13 cellular contexts compared by ENCODE assay signal in genomic region chr12:481422-481821, GRCh38. TPM values are rescaled to one million over a fixed set of nuclear protein-coding genes. Genes with fewer than 3 reads are reported as not detected.
DNase-seq lines count a peak whose midpoint lies in the region; ATAC-seq and TF ChIP-seq lines count a peak whose summit lies in the region.
"Had no signal": no experiment of that assay in that cellular context is flagged by ENCODE, and none has a peak within 500 bp of the region (broad histone marks: within the 10 kb centered on the region; RNA-seq: fewer than 3 reads in every experiment).

No MANE protein-coding gene starts in this region.

- TF ChIP-seq CTCF in osteoblast (IDR thresholded peaks at IDR 0.05; ENCODE audit: extremely low read depth, low read depth, low read length): no peak

- H3K4me1 ChIP-seq in BLaER1 treated with 17β-estradiol and CSF1 and Interleukin-3, amounts not matched to agents 10 nM and 100 nM: peaks cover 20 to 23% (median 21%) of the 10 kb centered on the region in 10 experiments
- peaks cover 15% of the 10 kb centered on the region for H3K4me1 ChIP-seq in osteoblast (ENCODE audit: insufficient read depth, low read length)

- no peaks in the 10 kb centered on the region for H4K20me1 ChIP-seq in BLaER1 treated with 17β-estradiol and CSF1 and Interleukin-3, amounts not matched to agents 10 nM and 100 nM
- no peaks in the 10 kb centered on the region for H4K20me1 ChIP-seq in osteoblast (ENCODE audit: insufficient read depth, low read length)

- H3K4me2 ChIP-seq in BLaER1 treated with 17β-estradiol and CSF1 and Interleukin-3, amounts not matched to agents 10 nM and 100 nM: peak overlapping the region; percentile 58 to 82 (median 75)
- H3K4me2 ChIP-seq in osteoblast (ENCODE audit: insufficient read depth, low read length): peak overlapping the region; percentile 31

- peak overlapping the region in 8 of 11 experiments; percentile 38 to 64 (median 54); a peak in 17 of 22 replicates for H3K27ac ChIP-seq in BLaER1 treated with 17β-estradiol and CSF1 and Interleukin-3, amounts not matched to agents 10 nM and 100 nM
- peak overlapping the region; percentile 58 for H3K27ac ChIP-seq in osteoblast (ENCODE audit: low read depth, low read length)
- H3K27ac ChIP-seq: neutrophil had no signal

- peak; percentile 17 for ATAC-seq in esophagus mucosa
- no peak for ATAC-seq in HG03342 (IDR thresholded peaks at IDR 0.05; ENCODE audit: unreplicated experiment)
- ATAC-seq in HG02623 (IDR thresholded peaks at IDR 0.05; ENCODE audit: unreplicated experiment): no peak
- no peak for ATAC-seq in GM19467 (IDR thresholded peaks at IDR 0.05; ENCODE audit: unreplicated experiment)
- ATAC-seq: CD8-positive, alpha-beta T cell; T-cell had no signal

- H3K79me2 ChIP-seq in osteoblast (ENCODE audit: insufficient read depth, low read length): no peaks in the 10 kb centered on the region

- H3K9me3 ChIP-seq in BLaER1 treated with 17β-estradiol and CSF1 and Interleukin-3, amounts not matched to agents 10 nM and 100 nM (replicated peaks in 1 of 11): no peaks in the 10 kb centered on the region
- no peaks in the 10 kb centered on the region for H3K9me3 ChIP-seq in osteoblast (ENCODE audit: low read depth, low read length)
- H3K9me3 ChIP-seq: neutrophil had no signal

- H3K27me3 ChIP-seq in BLaER1 treated with 17β-estradiol and CSF1 and Interleukin-3, amounts not matched to agents 10 nM and 100 nM: no peaks in the 10 kb centered on the region
- H3K27me3 ChIP-seq in osteoblast (ENCODE audit: insufficient read depth, low read length): peaks cover 58% of the 10 kb centered on the region

- peak overlapping the region in 6 of 11 experiments; percentile 2 to 54 (median 36); a peak in 5 of 22 replicates for H3K9ac ChIP-seq in BLaER1 treated with 17β-estradiol and CSF1 and Interleukin-3, amounts not matched to agents 10 nM and 100 nM

- H3K4me3 ChIP-seq in BLaER1 treated with 17β-estradiol and CSF1 and Interleukin-3, amounts not matched to agents 10 nM and 100 nM: no peak overlapping the region
- no peak overlapping the region for H3K4me3 ChIP-seq in osteoblast (ENCODE audit: insufficient read depth, low read length)

- DNase-seq in NCI-H1092 treated with DMSO at 0.1 percent for 48 hours (lab: John Stamatoyannopoulos, UW) (peak; percentile 56), osteoblast (ENCODE audit: insufficient read length, low spot score, missing footprints) (peak; percentile 86)
- no peak for DNase-seq in stimulated activated CD4-positive, alpha-beta T cell treated with anti-CD3 and anti-CD28 coated beads, Interleukin-4, amount 100 ng/mL, for 4 hours
- DNase-seq: central memory CD4-positive, alpha-beta T cell; GOT3; T-cell had no signal

- H2AFZ ChIP-seq in osteoblast (ENCODE audit: low read length): peak overlapping the region; percentile 64

- H3K36me3 ChIP-seq in BLaER1 treated with 17β-estradiol and CSF1 and Interleukin-3, amounts not matched to agents 10 nM and 100 nM: no peaks in the 10 kb centered on the region
- H3K36me3 ChIP-seq in osteoblast (ENCODE audit: insufficient read depth, low read length): no peaks in the 10 kb centered on the region
- H3K36me3 ChIP-seq: neutrophil had no signal

RNA-seq across cellular contexts. Expression of gene B4GALNT3, which starts 21.7 kb away (rescaled TPM):
- total RNA-seq in esophagus mucosa (25.9 TPM), osteoblast (0.29 and 0.36 TPM in 2 replicates)

Comparison
In these comparisons a context has a peak if more than half of its experiments do, and no peak if none do; other contexts are left out.
1. DNase-seq: peak in NCI-H1092 treated with DMSO at 0.1 percent for 48 hours (single experiment) and osteoblast (single experiment); none in stimulated activated CD4-positive, alpha-beta T cell treated with anti-CD3 and anti-CD28 coated beads, Interleukin-4, amount 100 ng/mL, for 4 hours (0 of 2).
2. RNA of gene B4GALNT3, which starts 21.7 kb away (total RNA-seq): 25.9 TPM in esophagus mucosa (single experiment); 0.29 to 0.36 TPM in osteoblast; every median in the first group is over 10 times any median in the second.